Comparison of ENCODE assay signal across 1 cellular context in the genomic region with DNA sequence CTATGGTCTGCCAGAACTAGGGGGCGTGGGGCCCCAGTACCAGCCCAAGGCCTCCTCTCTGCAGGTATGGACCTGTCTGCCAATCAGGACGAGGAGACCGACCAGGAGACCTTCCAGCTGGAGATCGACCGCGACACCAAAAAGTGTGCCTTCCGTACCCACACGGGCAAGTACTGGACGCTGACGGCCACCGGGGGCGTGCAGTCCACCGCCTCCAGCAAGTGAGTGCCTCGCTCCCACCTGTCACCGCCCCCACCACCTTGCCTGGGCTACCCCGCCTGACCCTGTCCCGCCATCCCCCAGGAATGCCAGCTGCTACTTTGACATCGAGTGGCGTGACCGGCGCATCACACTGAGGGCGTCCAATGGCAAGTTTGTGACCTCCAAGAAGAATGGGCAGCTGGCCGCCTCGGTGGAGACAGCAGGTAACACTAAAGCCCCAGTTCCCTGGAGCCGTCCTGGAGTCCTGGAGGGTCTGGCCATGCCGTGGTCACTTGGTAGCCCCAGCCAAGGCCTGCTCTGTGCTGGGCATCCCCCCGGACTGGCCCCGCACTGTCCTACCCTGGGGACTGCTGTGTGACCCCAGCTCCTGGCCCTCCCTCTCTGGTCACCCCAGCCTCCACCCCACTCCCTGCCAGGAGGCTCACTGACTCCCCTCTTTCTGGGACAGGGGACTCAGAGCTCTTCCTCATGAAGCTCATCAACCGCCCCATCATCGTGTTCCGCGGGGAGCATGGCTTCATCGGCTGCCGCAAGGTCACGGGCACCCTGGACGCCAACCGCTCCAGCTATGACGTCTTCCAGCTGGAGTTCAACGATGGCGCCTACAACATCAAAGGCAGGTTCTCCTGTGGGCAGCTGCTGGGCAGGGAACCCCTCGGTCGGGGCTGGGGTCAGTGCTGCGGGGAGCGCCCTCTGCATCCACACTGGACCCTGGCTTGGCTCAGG.
TF ChIP-seq lines count a peak whose summit lies in the region.

No MANE protein-coding gene starts in this region.

TF ChIP-seq in H1, 55 proteins besides CTCF, POLR2A, EP300 and RAD21:
- TF ChIP-seq GABPA (IDR thresholded peaks at IDR 0.05; ENCODE audit: borderline replicate concordance, insufficient read depth, low read length) (no peak), JUND (IDR thresholded peaks at IDR 0.05; ENCODE audit: low read length) (no peak), SP4 (IDR thresholded peaks at IDR 0.05; ENCODE audit: low read length) (no peak), TEAD4 (IDR thresholded peaks at IDR 0.05; ENCODE audit: low read depth, low read length) (no peak), HDAC2 (IDR thresholded peaks at IDR 0.05; ENCODE audit: borderline replicate concordance in 1 of 2, low read depth in 2 of 2, low read length in 2 of 2) (no peak), BCL11A (IDR thresholded peaks at IDR 0.05; ENCODE audit: low read depth in 2 of 2, low read length in 2 of 2) (no peak), NRF1 (IDR thresholded peaks at IDR 0.05; ENCODE audit: low read depth, low read length) (no peak), POU5F1 (IDR thresholded peaks at IDR 0.05; ENCODE audit: low read depth, low read length) (no peak), CBX8 (IDR thresholded peaks at IDR 0.05; ENCODE audit: borderline replicate concordance, low read depth, low read length) (no peak), GTF2F1 (IDR thresholded peaks at IDR 0.05; ENCODE audit: borderline replicate concordance, low read depth, low read length) (no peak), FOSL1 (IDR thresholded peaks at IDR 0.05; ENCODE audit: insufficient read depth, low read depth, low read length) (no peak), YY1 (IDR thresholded peaks at IDR 0.05; ENCODE audit: low read depth, low read length) (no peak), RNF2 (IDR thresholded peaks at IDR 0.05; ENCODE audit: borderline replicate concordance, low read depth, low read length, missing control alignments, poor library complexity, severe bottlenecking) (no peak), KDM4A (IDR thresholded peaks at IDR 0.05; ENCODE audit: low read depth, low read length, severe bottlenecking) (no peak), CHD1 (IDR thresholded peaks at IDR 0.05; ENCODE audit: low read depth, low read length) (no peak), CBX5 (IDR thresholded peaks at IDR 0.05; ENCODE audit: low read depth, low read length) (no peak), KDM1A (IDR thresholded peaks at IDR 0.05; ENCODE audit: borderline replicate concordance, low read length) (no peak)
